ENCODE assay signal across 1 cellular context in the genomic region with DNA sequence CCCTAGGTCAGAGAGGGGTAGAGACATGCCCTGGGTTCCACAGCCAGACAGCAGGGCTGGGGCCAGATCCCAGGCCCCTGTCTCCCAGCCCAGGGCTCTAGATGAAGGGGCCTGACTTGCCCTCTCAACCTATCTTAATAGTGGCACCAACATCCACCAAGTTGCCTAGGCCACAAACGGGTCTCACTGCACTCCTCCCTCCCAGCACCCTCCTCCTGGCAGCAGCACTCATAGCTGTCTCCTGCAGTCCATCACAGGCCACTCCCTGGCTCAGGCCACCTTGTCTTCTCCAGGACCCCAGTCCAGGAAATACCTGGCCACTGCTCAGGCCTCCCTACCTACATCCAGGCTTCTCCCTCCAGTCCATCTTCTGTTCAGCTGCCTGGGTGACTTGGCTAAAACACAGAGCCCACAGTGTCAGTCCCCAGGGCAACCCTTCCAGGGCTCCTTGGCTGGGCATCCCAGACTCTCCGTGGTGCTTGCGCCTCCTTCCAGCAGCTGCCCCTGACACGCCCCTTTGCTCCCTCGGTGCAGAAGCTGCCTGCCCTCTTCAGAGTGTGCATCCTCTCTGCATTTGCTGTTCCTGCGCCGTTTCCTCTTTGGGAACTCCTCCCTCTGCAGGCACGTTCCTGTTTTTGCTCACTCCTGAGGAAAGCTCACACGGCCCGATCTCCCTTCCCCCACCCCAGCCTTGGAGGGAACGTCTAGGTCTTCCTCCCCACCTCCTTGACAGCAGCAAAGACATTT.
A peak's percentile ranks its signal among the peaks of the same experiment; 100 is the strongest.
TF ChIP-seq lines count a peak whose summit lies in the region.

No MANE protein-coding gene starts in this region.

TF ChIP-seq in IMR-90, 13 proteins besides CTCF, POLR2A, EP300 and RAD21 (continued from another document):
- TF ChIP-seq USF2 (IDR thresholded peaks at IDR 0.05; ENCODE audit: low read depth, low read length) (no peak), CHD1 (IDR thresholded peaks at IDR 0.05; ENCODE audit: low read depth, low read length) (no peak), RFX5 (IDR thresholded peaks at IDR 0.05; ENCODE audit: low read depth, low read length) (no peak), CEBPB (IDR thresholded peaks at IDR 0.05; ENCODE audit: low read depth, low read length) (no peak), BHLHE40 (IDR thresholded peaks at IDR 0.05; ENCODE audit: low read depth, low read length) (peak; percentile 30; the same call in 1 of the 2 replicates), RCOR1 (IDR thresholded peaks at IDR 0.05; ENCODE audit: insufficient replicate concordance, low read length) (no peak)
